Comparison of ENCODE assay signal across 1 cellular context in genomic region chr7:138001529-138002095, GRCh38.
TF ChIP-seq lines count a peak whose summit lies in the region.

CREB3L2 (minus strand) TSS chr7:138002086; CDS start chr7:138001705, 381 bp downstream.

TF ChIP-seq in HepG2, 621 proteins besides CTCF, POLR2A, EP300 and RAD21 (continued from another document and continues in another):
- TF ChIP-seq KIAA2018 (CRISPR knock-in tag; IDR thresholded peaks at IDR 0.05; ENCODE audit: borderline replicate concordance) (no peak), PREB (CRISPR knock-in tag; IDR thresholded peaks at IDR 0.05) (no peak), KDM5A (IDR thresholded peaks at IDR 0.05; ENCODE audit: borderline replicate concordance, low read length) (peak; percentile 86), AHR (CRISPR knock-in tag; IDR thresholded peaks at IDR 0.05) (no peak), PHF21A (CRISPR knock-in tag; IDR thresholded peaks at IDR 0.05) (no peak), SRY (CRISPR knock-in tag; IDR thresholded peaks at IDR 0.05) (0 out of 2 replicates have a peak, but pooled peaks have one; percentile 91), MAF1 (CRISPR knock-in tag; IDR thresholded peaks at IDR 0.05; ENCODE audit: borderline replicate concordance) (no peak), GABPA (IDR thresholded peaks at IDR 0.05; ENCODE audit: low read depth, low read length) (no peak), GABPA (CRISPR knock-in tag; IDR thresholded peaks at IDR 0.05; ENCODE audit: low read depth) (no peak), REL (CRISPR knock-in tag; conservative IDR thresholded peaks at IDR 0.05) (no peak), ZNF720 (CRISPR knock-in tag; IDR thresholded peaks at IDR 0.05) (no peak), KDM4B (CRISPR knock-in tag; IDR thresholded peaks at IDR 0.05) (no peak), RBAK (CRISPR knock-in tag; IDR thresholded peaks at IDR 0.05) (no peak), HIVEP1 (CRISPR knock-in tag; IDR thresholded peaks at IDR 0.05) (0 out of 2 replicates have a peak, but pooled peaks have one; percentile 62), HNRNPK (IDR thresholded peaks at IDR 0.05; ENCODE audit: low read depth, low read length, poor library complexity, severe bottlenecking) (no peak), SP1 (IDR thresholded peaks at IDR 0.05) (no peak), SP1 (CRISPR knock-in tag; IDR thresholded peaks at IDR 0.05) (no peak), ZBTB2 (CRISPR knock-in tag; IDR thresholded peaks at IDR 0.05; ENCODE audit: low read depth) (0 out of 2 replicates have a peak, but pooled peaks have one; percentile 26), ZSCAN9 (CRISPR knock-in tag; IDR thresholded peaks at IDR 0.05; ENCODE audit: borderline replicate concordance) (no peak), ZNF775 (CRISPR knock-in tag; IDR thresholded peaks at IDR 0.05; ENCODE audit: borderline replicate concordance) (no peak), ZBTB34 (CRISPR knock-in tag; IDR thresholded peaks at IDR 0.05) (no peak), ZNF512 (CRISPR knock-in tag; IDR thresholded peaks at IDR 0.05) (no peak), ZNF253 (CRISPR knock-in tag; IDR thresholded peaks at IDR 0.05; ENCODE audit: borderline replicate concordance) (0 out of 2 replicates have a peak, but pooled peaks have one; percentile 18), SIX4 (CRISPR knock-in tag; IDR thresholded peaks at IDR 0.05) (no peak; the same call in 1 of the 2 replicates), GZF1 (CRISPR knock-in tag; IDR thresholded peaks at IDR 0.05) (no peak), ZNF878 (CRISPR knock-in tag; IDR thresholded peaks at IDR 0.05) (no peak; the same call in 1 of the 2 replicates), PRDM4 (CRISPR knock-in tag; IDR thresholded peaks at IDR 0.05; ENCODE audit: borderline replicate concordance) (no peak), MXI1 (IDR thresholded peaks at IDR 0.05; ENCODE audit: borderline replicate concordance, low read depth, low read length) (peak; percentile 87), ZNF83 (CRISPR knock-in tag; IDR thresholded peaks at IDR 0.05; ENCODE audit: borderline replicate concordance) (peak; percentile 64; the same call in 1 of the 2 replicates), HBP1 (CRISPR knock-in tag; IDR thresholded peaks at IDR 0.05; ENCODE audit: low read depth) (peak; percentile 29; the same call in 1 of the 2 replicates), POLR2AphosphoS2 (IDR thresholded peaks at IDR 0.05; ENCODE audit: low read depth, low read length) (no peak), ZNF460 (CRISPR knock-in tag; IDR thresholded peaks at IDR 0.05; ENCODE audit: borderline replicate concordance) (no peak), TBX2 (CRISPR knock-in tag; IDR thresholded peaks at IDR 0.05; ENCODE audit: borderline replicate concordance) (0 out of 2 replicates have a peak, but pooled peaks have one; percentile 49), RFXAP (CRISPR knock-in tag; IDR thresholded peaks at IDR 0.05; ENCODE audit: borderline replicate concordance) (no peak), HIC2 (CRISPR knock-in tag; IDR thresholded peaks at IDR 0.05; ENCODE audit: low read depth) (no peak), ELK4 (CRISPR knock-in tag; IDR thresholded peaks at IDR 0.05; ENCODE audit: borderline replicate concordance) (no peak), ZEB1 (IDR thresholded peaks at IDR 0.05; ENCODE audit: insufficient replicate concordance, low read depth) (no peak)
